35 cellular contexts compared by ENCODE assay signal in genomic region chr6:53209681-53210080, GRCh38.
"Had no signal": no experiment of that assay in that cellular context is flagged by ENCODE, and none has a peak within 500 bp of the region (broad histone marks: within the 10 kb centered on the region; RNA-seq: fewer than 3 reads in every experiment).

No MANE protein-coding gene starts in this region.

- H3K27ac ChIP-seq: KMS-11 had no signal

- H3K9me3 ChIP-seq: MG63 had no signal

- H3K27me3 ChIP-seq: MG63 had no signal

- DNase-seq: Karpas-422, Kasumi-1, KG1, MG63, MM.1S, MV-4-11, NCI-H1048, NCI-H1092, NCI-H1092 treated with DMSO at 0.1 percent for 48 hours, NCI-H1105, NCI-H1105 treated with DMSO at 0.1 percent for 48 hours, NCI-H1417, NCI-H1417 treated with DMSO at 0.1 percent for 48 hours, NCI-H1436, NCI-H1436 treated with DMSO at 0.1 percent for 48 hours, NCI-H146, NCI-H1694, NCI-H1694 treated with DMSO at 0.1 percent for 48 hours, NCI-H187, NCI-H187 treated with DMSO at 0.1 percent for 48 hours, NCI-H1930, NCI-H2029, NCI-H2029 treated with DMSO at 0.1 percent for 48 hours, NCI-H2081, NCI-H2081 treated with DMSO at 0.1 percent for 48 hours, NCI-H2107, NCI-H2171, NCI-H2171 treated with DMSO at 0.1 percent for 48 hours, NCI-H2227 treated with DMSO at 0.1 percent for 48 hours, NCI-H226, NCI-H345, NCI-H446, NCI-H446 treated with DMSO at 0.1 percent for 48 hours, NCI-H510A had no signal

- H3K4me3 ChIP-seq: MG63 had no signal

- H3K36me3 ChIP-seq: MG63 had no signal
